Comparison of ENCODE assay signal across 8 cellular contexts in the genomic region with DNA sequence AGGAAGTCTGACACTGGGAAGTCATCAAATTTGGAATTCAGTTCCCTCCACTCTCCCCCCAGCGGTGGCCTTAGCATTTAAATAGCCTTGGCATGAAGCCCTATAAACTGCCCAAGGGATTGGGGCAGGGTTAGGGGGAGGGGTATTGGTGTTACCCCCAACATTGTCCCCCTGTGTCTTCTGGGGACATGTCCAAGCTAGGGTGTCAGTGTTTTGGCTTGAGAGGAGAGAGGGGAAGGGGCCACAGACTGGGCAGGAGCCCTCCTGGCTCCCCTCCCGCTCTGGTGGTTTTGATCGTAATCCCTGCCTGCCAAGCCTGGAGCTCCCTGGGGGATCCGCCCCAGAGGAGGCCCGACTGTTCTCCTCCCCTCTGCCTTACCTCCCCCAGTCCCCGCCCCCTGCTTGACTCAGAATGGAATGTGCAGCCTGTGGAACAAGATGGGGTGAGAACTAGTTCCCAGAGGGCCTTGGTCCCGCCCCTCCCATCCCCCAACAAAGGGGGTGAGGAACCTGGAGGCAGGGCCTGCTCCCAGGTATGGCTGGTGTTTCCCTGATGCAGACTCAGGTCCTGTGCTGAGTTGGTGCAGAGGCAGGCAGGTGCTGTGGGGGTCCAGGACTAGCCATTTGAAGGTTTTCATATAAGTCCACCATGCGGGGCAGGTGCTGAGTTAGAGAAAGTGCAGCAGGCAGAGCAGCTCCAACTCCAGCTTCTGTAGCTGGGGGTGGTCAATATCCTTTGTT. TPM values are rescaled to one million over a fixed set of nuclear protein-coding genes. Genes with fewer than 3 reads are reported as not detected.
A peak's percentile ranks its signal among the peaks of the same experiment; 100 is the strongest.
DNase-seq lines count a peak whose midpoint lies in the region; ATAC-seq and TF ChIP-seq lines count a peak whose summit lies in the region.

No MANE protein-coding gene starts in this region.

- peaks cover 7% of the 10 kb centered on the region; the same call in 1 of the 2 replicates for H3K36me3 ChIP-seq in RWPE2 (ENCODE audit: low read depth)

- DNase-seq in NCI-H748 (lab: John Stamatoyannopoulos, UW; ENCODE audit: unreplicated experiment): peak; percentile 17
- no peak for DNase-seq in NCI-H748 treated with DMSO at 0.1 percent for 48 hours (lab: John Stamatoyannopoulos, UW)
- peak; percentile 96 for DNase-seq in RWPE2 (ENCODE audit: low spot score)
- peak; percentile 80 to 88 for DNase-seq in foreskin fibroblast
- DNase-seq in omental fat pad (ENCODE audit: low spot score): peak; percentile 67
- DNase-seq in activated CD4-positive, alpha-beta T cell treated with anti-CD3 and anti-CD28 coated beads, Interleukin-2, amount 50 U/mL, for 1 hour: no peak
- no peak for DNase-seq in effector memory CD8-positive, alpha-beta T cell

- TF ChIP-seq CTCF in RWPE2 (IDR thresholded peaks at IDR 0.05; ENCODE audit: poor library complexity, severe bottlenecking): no peak
- no peak for TF ChIP-seq CTCF in foreskin fibroblast (IDR thresholded peaks at IDR 0.05; ENCODE audit: low read depth, low read length)
- TF ChIP-seq CTCF in omental fat pad (IDR thresholded peaks at IDR 0.05): no peak

- peaks cover 12 to 19% of the 10 kb centered on the region in 2 donors for H3K27me3 Mint-ChIP-seq in effector memory CD8-positive, alpha-beta T cell

- no peak overlapping the region for H3K4me3 ChIP-seq in RWPE2 (ENCODE audit: severe bottlenecking)
- H3K4me3 ChIP-seq in foreskin fibroblast (ENCODE audit: low read depth in 1 of 2, low read length in 2 of 2): no peak overlapping the region

- no peaks in the 10 kb centered on the region for H3K9me3 Mint-ChIP-seq in effector memory CD8-positive, alpha-beta T cell

- H3K4me3 Mint-ChIP-seq in effector memory CD8-positive, alpha-beta T cell: no peak overlapping the region

- peaks cover 29 to 42% of the 10 kb centered on the region in 2 donors for H3K4me1 Mint-ChIP-seq in effector memory CD8-positive, alpha-beta T cell (ENCODE audit: low read depth in 2 of 2)

- peaks cover 42% of the 10 kb centered on the region for H3K4me1 ChIP-seq in RWPE2 (ENCODE audit: insufficient read depth, poor library complexity, severe bottlenecking)

- H3K27me3 ChIP-seq in RWPE2 (ENCODE audit: insufficient read depth, poor library complexity, severe bottlenecking): no peaks in the 10 kb centered on the region

- H3K36me3 Mint-ChIP-seq in effector memory CD8-positive, alpha-beta T cell (ENCODE audit: insufficient read depth): no peaks in the 10 kb centered on the region

- peak overlapping the region in 1 of 2 donors; percentile 81 for H3K27ac Mint-ChIP-seq in effector memory CD8-positive, alpha-beta T cell

- peak overlapping the region; percentile 86 for H3K27ac ChIP-seq in RWPE2 (ENCODE audit: poor library complexity, severe bottlenecking)

- H3K9me3 ChIP-seq in RWPE2 (ENCODE audit: severe bottlenecking): no peaks in the 10 kb centered on the region

- ATAC-seq in RWPE2 (ENCODE audit: low read depth): peak; percentile 93
- peak; percentile 80 for ATAC-seq in omental fat pad (ENCODE audit: low FRiP score)
- ATAC-seq in effector memory CD8-positive, alpha-beta T cell (replicated peaks): no peak
- no peak for ATAC-seq in HG03571 (IDR thresholded peaks at IDR 0.05; ENCODE audit: unreplicated experiment)

RNA-seq across cellular contexts. Expression of a gene that starts 7.4 kb away (rescaled TPM):
- total RNA-seq in omental fat pad: 10 to 100 TPM; 10.8 to 52.0 (median 18.7) TPM

Comparison
In these comparisons a context has a peak if more than half of its experiments do, and no peak if none do; other contexts are left out.
1. DNase-seq: peak in NCI-H748 (single experiment), RWPE2 (single experiment), foreskin fibroblast (2 of 2) and omental fat pad (single experiment); none in NCI-H748 treated with DMSO at 0.1 percent for 48 hours (single experiment), activated CD4-positive, alpha-beta T cell treated with anti-CD3 and anti-CD28 coated beads, Interleukin-2, amount 50 U/mL, for 1 hour (single experiment) and effector memory CD8-positive, alpha-beta T cell (0 of 3).
2. ATAC-seq: peak in RWPE2 (single experiment) and omental fat pad (single experiment); none in effector memory CD8-positive, alpha-beta T cell (single experiment) and HG03571 (single experiment).